8 cellular contexts compared by ENCODE assay signal in genomic region chr4:81471361-81472248, GRCh38.
DNase-seq lines count a peak whose midpoint lies in the region; ATAC-seq and TF ChIP-seq lines count a peak whose summit lies in the region.

Gene RASGEF1B, minus strand, starts transcription at chr4:81471907. Its CDS starts 12,399 bp downstream, at chr4:81459508.

- ATAC-seq in stimulated activated naive CD8-positive, alpha-beta T cell treated with anti-CD3 and anti-CD28 coated beads, Interleukin-15, Interleukin-2, amounts not matched to agents 100 U/mL and 50 U/mL, for 24 hours = peak; percentile 93

- peaks cover 10% of the 10 kb centered on the region for H3K27me3 Mint-ChIP-seq in nephron (ENCODE audit: low read depth)

- H3K4me3 Mint-ChIP-seq in nephron = peak within 1 kb of the TSS; percentile 86 to 96 (median 92)

- peak; percentile 85 for TF ChIP-seq POLR2A in Raji (IDR thresholded peaks at IDR 0.05; ENCODE audit: insufficient read depth, low read depth, low read length)

- H3K4me1 Mint-ChIP-seq in nephron = peaks cover 34% of the 10 kb centered on the region

- TF ChIP-seq CTCF in nephron (IDR thresholded peaks at IDR 0.05; ENCODE audit: unreplicated experiment in 3 of 3) = no peak

- no peaks in the 10 kb centered on the region for H3K9me3 Mint-ChIP-seq in nephron

- DNase-seq in DMS79 treated with DMSO at 0.1 percent for 48 hours (lab: John Stamatoyannopoulos, UW) = peak; percentile 65
- peak; percentile 24 for DNase-seq in GOT3 (lab: John Stamatoyannopoulos, UW)
- DNase-seq in LoVo (ENCODE audit: low spot score) = peak; percentile 85
- peak; percentile 89 for DNase-seq in activated effector memory CD4-positive, alpha-beta T cell treated with Interleukin-2 at 50 U/mL for 16 hours
- DNase-seq in fibroblast of the conjunctiva (ENCODE audit: low read depth) = peak; percentile 16
- DNase-seq in stimulated activated naive CD8-positive, alpha-beta T cell treated with anti-CD3 and anti-CD28 coated beads, Interleukin-15, Interleukin-2, amounts not matched to agents 100 U/mL and 50 U/mL, for 24 hours = peak; percentile 97

- no peaks in the 10 kb centered on the region for H3K36me3 Mint-ChIP-seq in nephron (ENCODE audit: low read depth)

- peak within 1 kb of the TSS; percentile 73 to 91 (median 83) for H3K27ac Mint-ChIP-seq in nephron

Comparison
In these comparisons a context has a peak if more than half of its experiments do, and no peak if none do; other contexts are left out.
1. Peak in every context shown above with its lines: DNase-seq and ATAC-seq.
2. DNase-seq: peak in every context shown above with its lines; median percentile 97 in stimulated activated naive CD8-positive, alpha-beta T cell treated with anti-CD3 and anti-CD28 coated beads, Interleukin-15, Interleukin-2, amounts not matched to agents 100 U/mL and 50 U/mL, for 24 hours; 89 in activated effector memory CD4-positive, alpha-beta T cell treated with Interleukin-2 at 50 U/mL for 16 hours; 85 in LoVo; 65 in DMS79 treated with DMSO at 0.1 percent for 48 hours; 24 in GOT3; 16 in fibroblast of the conjunctiva.